ENCODE assay signal across 1 cellular context in the genomic region with DNA sequence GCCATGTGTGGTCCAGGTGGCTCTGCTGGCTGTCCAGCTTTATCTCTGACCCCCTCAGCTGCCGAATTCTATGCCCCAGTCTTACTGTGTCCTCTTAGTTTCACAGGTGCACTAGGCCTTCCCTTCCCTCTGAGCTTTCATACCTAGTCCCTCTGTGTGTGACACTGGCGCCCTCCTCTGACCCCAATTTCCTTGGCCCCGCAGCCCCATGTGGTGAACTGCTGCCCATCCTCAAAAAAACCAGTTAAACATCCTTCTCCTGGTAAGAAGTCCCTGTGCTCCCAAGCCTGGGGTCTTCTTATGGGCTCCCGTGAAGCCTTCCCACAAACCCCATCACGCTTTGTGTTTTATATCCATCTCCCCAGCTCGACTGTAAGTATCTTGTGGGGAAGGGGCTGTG.
TF ChIP-seq lines count a peak whose summit lies in the region.

No MANE protein-coding gene starts in this region.

TF ChIP-seq in WTC11, 78 proteins besides CTCF, POLR2A, EP300 and RAD21:
- TF ChIP-seq ZNF219 (CRISPR knock-in tag; IDR thresholded peaks at IDR 0.05; ENCODE audit: borderline replicate concordance) (no peak), RORB (CRISPR knock-in tag; IDR thresholded peaks at IDR 0.05) (no peak), NFATC4 (CRISPR knock-in tag; IDR thresholded peaks at IDR 0.05) (no peak), TP53 (CRISPR knock-in tag; IDR thresholded peaks at IDR 0.05) (no peak), ZNF416 (CRISPR knock-in tag; IDR thresholded peaks at IDR 0.05) (no peak), GTF2I (CRISPR knock-in tag; conservative IDR thresholded peaks at IDR 0.05) (no peak), GABPB1 (CRISPR knock-in tag; IDR thresholded peaks at IDR 0.05) (no peak), OVOL2 (CRISPR knock-in tag; IDR thresholded peaks at IDR 0.05; ENCODE audit: borderline replicate concordance) (no peak), SOX15 (CRISPR knock-in tag; IDR thresholded peaks at IDR 0.05) (no peak), NR3C1 (CRISPR knock-in tag; conservative IDR thresholded peaks at IDR 0.05; ENCODE audit: low read depth) (no peak), SP1 (CRISPR knock-in tag; conservative IDR thresholded peaks at IDR 0.05) (no peak), MYBL2 (CRISPR knock-in tag; IDR thresholded peaks at IDR 0.05) (no peak)
- TF ChIP-seq, protein P1, sequence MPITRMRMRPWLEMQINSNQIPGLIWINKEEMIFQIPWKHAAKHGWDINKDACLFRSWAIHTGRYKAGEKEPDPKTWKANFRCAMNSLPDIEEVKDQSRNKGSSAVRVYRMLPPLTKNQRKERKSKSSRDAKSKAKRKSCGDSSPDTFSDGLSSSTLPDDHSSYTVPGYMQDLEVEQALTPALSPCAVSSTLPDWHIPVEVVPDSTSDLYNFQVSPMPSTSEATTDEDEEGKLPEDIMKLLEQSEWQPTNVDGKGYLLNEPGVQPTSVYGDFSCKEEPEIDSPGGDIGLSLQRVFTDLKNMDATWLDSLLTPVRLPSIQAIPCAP (CRISPR knock-in tag; IDR thresholded peaks at IDR 0.05) = no peak
- TF ChIP-seq, protein P2, sequence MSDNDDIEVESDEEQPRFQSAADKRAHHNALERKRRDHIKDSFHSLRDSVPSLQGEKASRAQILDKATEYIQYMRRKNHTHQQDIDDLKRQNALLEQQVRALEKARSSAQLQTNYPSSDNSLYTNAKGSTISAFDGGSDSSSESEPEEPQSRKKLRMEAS (CRISPR knock-in tag; IDR thresholded peaks at IDR 0.05) = no peak
- TF ChIP-seq, protein P3, sequence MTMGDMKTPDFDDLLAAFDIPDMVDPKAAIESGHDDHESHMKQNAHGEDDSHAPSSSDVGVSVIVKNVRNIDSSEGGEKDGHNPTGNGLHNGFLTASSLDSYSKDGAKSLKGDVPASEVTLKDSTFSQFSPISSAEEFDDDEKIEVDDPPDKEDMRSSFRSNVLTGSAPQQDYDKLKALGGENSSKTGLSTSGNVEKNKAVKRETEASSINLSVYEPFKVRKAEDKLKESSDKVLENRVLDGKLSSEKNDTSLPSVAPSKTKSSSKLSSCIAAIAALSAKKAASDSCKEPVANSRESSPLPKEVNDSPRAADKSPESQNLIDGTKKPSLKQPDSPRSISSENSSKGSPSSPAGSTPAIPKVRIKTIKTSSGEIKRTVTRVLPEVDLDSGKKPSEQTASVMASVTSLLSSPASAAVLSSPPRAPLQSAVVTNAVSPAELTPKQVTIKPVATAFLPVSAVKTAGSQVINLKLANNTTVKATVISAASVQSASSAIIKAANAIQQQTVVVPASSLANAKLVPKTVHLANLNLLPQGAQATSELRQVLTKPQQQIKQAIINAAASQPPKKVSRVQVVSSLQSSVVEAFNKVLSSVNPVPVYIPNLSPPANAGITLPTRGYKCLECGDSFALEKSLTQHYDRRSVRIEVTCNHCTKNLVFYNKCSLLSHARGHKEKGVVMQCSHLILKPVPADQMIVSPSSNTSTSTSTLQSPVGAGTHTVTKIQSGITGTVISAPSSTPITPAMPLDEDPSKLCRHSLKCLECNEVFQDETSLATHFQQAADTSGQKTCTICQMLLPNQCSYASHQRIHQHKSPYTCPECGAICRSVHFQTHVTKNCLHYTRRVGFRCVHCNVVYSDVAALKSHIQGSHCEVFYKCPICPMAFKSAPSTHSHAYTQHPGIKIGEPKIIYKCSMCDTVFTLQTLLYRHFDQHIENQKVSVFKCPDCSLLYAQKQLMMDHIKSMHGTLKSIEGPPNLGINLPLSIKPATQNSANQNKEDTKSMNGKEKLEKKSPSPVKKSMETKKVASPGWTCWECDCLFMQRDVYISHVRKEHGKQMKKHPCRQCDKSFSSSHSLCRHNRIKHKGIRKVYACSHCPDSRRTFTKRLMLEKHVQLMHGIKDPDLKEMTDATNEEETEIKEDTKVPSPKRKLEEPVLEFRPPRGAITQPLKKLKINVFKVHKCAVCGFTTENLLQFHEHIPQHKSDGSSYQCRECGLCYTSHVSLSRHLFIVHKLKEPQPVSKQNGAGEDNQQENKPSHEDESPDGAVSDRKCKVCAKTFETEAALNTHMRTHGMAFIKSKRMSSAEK (CRISPR knock-in tag; IDR thresholded peaks at IDR 0.05; ENCODE audit: borderline replicate concordance) = no peak
TF ChIP-seq in WTC11: peak in this region for 0.
